In the genomic region with DNA sequence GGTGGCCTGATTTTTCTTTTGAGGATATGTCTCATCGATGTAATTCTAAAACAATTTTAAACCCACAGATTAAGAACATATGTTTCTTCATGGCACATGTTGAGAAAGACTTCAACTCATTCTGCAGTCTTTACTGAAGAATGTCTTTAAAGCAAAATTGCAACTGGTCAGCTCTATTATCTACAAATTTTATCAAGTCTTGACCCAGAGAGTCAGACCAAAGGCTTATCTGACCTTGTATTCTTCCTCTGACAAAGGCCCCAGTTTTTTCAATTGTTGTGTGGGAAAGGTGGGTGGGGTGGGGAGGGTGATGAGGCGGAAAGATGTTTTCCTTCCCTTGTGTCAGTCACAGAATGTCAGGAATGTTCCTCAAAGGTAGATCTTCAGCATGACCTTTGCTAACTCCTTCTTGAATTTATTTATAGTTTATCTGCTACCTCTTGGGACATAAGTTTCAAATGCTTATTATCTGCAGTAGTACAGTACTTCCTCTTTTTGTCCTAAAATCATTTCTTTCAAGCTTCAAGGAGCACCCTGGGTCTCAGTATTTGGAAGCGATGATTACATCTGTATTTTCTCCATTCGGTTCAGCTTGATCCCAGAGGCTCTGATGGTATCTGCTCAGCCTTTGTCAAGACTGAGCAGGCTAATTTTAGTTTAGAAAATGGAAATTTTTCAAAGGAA, we compare ENCODE assay signal across 10 cellular contexts.
A peak's percentile ranks its signal among the peaks of the same experiment; 100 is the strongest.
DNase-seq lines count a peak whose midpoint lies in the region; FAIRE-seq and TF ChIP-seq lines count a peak whose summit lies in the region.
"Had no signal": no experiment of that assay in that cellular context is flagged by ENCODE, and none has a peak within 500 bp of the region (broad histone marks: within the 10 kb centered on the region; RNA-seq: fewer than 3 reads in every experiment).

No MANE protein-coding gene starts in this region.

- FAIRE-seq in RCC 7860 (lab: Jason Lieb, UNC): no peak

- H3K4me2 ChIP-seq in parathyroid adenoma (ENCODE audit: low read length): peak overlapping the region; percentile 40

- 56 to 66% (median 59%) methylated on average over 4 of the region's 4 CpGs for WGBS in spleen, 5 donors

- no peak for TF ChIP-seq CTCF in parathyroid adenoma (IDR thresholded peaks at IDR 0.05)
- TF ChIP-seq CTCF in spleen (IDR thresholded peaks at IDR 0.05 in 8 of 11, conservative IDR thresholded peaks at IDR 0.05 in 3 of 11): no peak

- H3K9me3 ChIP-seq in parathyroid adenoma (ENCODE audit: control insufficient read depth, low read length) (no peaks in the 10 kb centered on the region), spleen (no peaks in the 10 kb centered on the region)

- H3K27ac ChIP-seq in parathyroid adenoma: peak overlapping the region; percentile 27
- no peak overlapping the region for H3K27ac ChIP-seq in spleen

- peak overlapping the region; percentile 7 for H2AFZ ChIP-seq in parathyroid adenoma

- no peaks in the 10 kb centered on the region for H3K27me3 ChIP-seq in parathyroid adenoma (ENCODE audit: control insufficient read depth, insufficient read depth, low read length)
- H3K27me3 ChIP-seq in spleen (replicated peaks in 1 of 7): no peaks in the 10 kb centered on the region

- DNase-seq in HCEC 1CT: peak; percentile 77
- peak; percentile 56 for DNase-seq in RCC 7860 (ENCODE audit: low spot score)
- DNase-seq in epidermal melanocyte (ENCODE audit: insufficient read length, low spot score): peak; percentile 24
- no peak for DNase-seq in stimulated activated CD4-positive, alpha-beta T cell treated with anti-CD3 and anti-CD28 coated beads, Interleukin-4, amount 100 ng/mL, for 4 hours
- no peak for DNase-seq in SHP77 (lab: John Stamatoyannopoulos, UW)
- no peak for DNase-seq in mesenteric fat pad (ENCODE audit: low spot score)
- DNase-seq in spleen: no peak
- DNase-seq: activated gamma-delta T cell treated with Interleukin-2 at 50 U/mL for 16 hours, NCI-H446 had no signal

- H3K79me2 ChIP-seq in parathyroid adenoma: no peaks in the 10 kb centered on the region

- H3K4me3 ChIP-seq in parathyroid adenoma (ENCODE audit: low read depth, low read length) (no peak overlapping the region), spleen (no peak overlapping the region)

- intact Hi-C loops in spleen (cut with DNase I; ENCODE audit: low total_unique reads): loop anchor here (5.0 kb wide), 1 partner anchor 240 kb away; no protein-coding TSS in a partner anchor

- TF ChIP-seq POLR2A in spleen (IDR thresholded peaks at IDR 0.05): no peak

- H3K4me1 ChIP-seq in parathyroid adenoma (peaks cover 7% of the 10 kb centered on the region), spleen (peaks cover 0 to 16% (median 7%) of the 10 kb centered on the region in 6 donors)

- no peaks in the 10 kb centered on the region for H3K36me3 ChIP-seq in parathyroid adenoma (ENCODE audit: control insufficient read depth, insufficient read depth, low read length)
- H3K36me3 ChIP-seq in spleen: no peaks in the 10 kb centered on the region

- no peak overlapping the region for H3K9ac ChIP-seq in parathyroid adenoma

Comparison
In these comparisons a context has a peak if more than half of its experiments do, and no peak if none do; other contexts are left out.
1. DNase-seq: peak in HCEC 1CT (single experiment), RCC 7860 (single experiment) and epidermal melanocyte (single experiment); none in stimulated activated CD4-positive, alpha-beta T cell treated with anti-CD3 and anti-CD28 coated beads, Interleukin-4, amount 100 ng/mL, for 4 hours (0 of 2), SHP77 (0 of 2), mesenteric fat pad (single experiment) and spleen (single experiment).